8 cellular contexts compared by ENCODE assay signal in the genomic region with DNA sequence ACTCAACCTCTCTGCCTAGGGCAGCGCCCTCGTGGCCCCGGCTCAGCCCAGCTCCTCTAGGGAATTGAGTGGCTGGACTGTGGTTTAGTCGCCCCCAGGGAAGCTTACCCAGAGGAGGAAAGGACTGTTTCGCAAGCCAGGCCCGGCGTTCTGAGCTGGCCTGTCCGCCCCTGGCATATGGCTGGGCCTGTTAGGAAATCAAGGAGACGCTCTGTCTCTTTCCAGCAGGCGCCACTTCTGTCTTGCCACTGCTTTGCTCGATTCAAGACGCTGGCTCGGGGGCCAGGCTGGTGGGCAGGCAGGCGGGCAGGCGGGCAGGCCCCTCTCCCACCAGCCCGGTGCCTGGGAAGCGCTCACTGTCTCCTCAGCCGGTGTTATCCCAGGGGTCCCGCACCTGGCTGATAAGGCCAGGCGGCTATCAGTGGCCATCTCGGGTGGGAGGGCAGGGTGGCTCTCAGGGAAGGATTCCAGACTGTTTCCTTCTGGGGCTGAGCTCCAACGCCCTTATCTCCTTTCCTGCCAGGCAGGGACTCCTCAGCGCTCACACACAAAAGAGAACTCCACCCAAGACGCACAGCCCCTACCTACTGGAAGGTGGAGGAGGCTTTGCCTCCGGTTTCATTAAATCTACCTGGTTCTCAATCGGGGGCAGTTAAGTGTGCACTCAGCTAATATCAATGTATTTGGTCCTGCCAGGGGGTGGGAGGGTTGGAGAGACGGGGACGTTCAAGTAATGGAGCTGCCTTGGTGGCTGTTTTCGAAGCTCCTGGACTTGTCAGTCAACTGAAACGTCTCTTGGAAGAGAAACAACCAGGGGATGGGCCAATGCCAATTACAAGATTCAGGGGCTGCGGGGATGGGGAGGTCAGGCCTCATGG.
DNase-seq lines count a peak whose midpoint lies in the region; ATAC-seq lines count a peak whose summit lies in the region.

No MANE protein-coding gene starts in this region.

- CTCF ChIA-PET in naive thymus-derived CD4-positive, alpha-beta T cell (lab: Charles Lee): no interaction called here

- no peaks in the 10 kb centered on the region for H3K27me3 Mint-ChIP-seq in naive thymus-derived CD4-positive, alpha-beta T cell

- ATAC-seq in naive thymus-derived CD4-positive, alpha-beta T cell: no peak
- no peak for ATAC-seq in GM18868 (IDR thresholded peaks at IDR 0.05; ENCODE audit: unreplicated experiment)
- ATAC-seq in GM18517 (IDR thresholded peaks at IDR 0.05; ENCODE audit: unreplicated experiment): no peak

- peaks cover 0 to 4% (median 0%) of the 10 kb centered on the region in 11 experiments; a peak in 1 of 22 replicates for H3K9me3 ChIP-seq in BLaER1 treated with 17β-estradiol and CSF1 and Interleukin-3, amounts not matched to agents 10 nM and 100 nM (replicated peaks in 1 of 11)
- no peaks in the 10 kb centered on the region for H3K9me3 ChIP-seq in duodenal mucosa (ENCODE audit: control insufficient read depth in 1 of 2, low read length in 2 of 2)
- H3K9me3 ChIP-seq in naive thymus-derived CD4-positive, alpha-beta T cell (ENCODE audit: control insufficient read depth in 2 of 3, low read length in 3 of 3): no peaks in the 10 kb centered on the region

- H4K20me1 ChIP-seq in BLaER1 treated with 17β-estradiol and CSF1 and Interleukin-3, amounts not matched to agents 10 nM and 100 nM: peaks cover 0 to 7% (median 0%) of the 10 kb centered on the region in 11 experiments; a peak in 1 of 22 replicates

- peak overlapping the region; percentile 50 to 93 (median 86); a peak in 21 of 22 replicates for H3K27ac ChIP-seq in BLaER1 treated with 17β-estradiol and CSF1 and Interleukin-3, amounts not matched to agents 10 nM and 100 nM
- peak overlapping the region; percentile 35 for H3K27ac ChIP-seq in duodenal mucosa (ENCODE audit: low read depth, low read length)
- H3K27ac ChIP-seq in naive thymus-derived CD4-positive, alpha-beta T cell (ENCODE audit: low read depth, low read length): peak overlapping the region; percentile 48

- H3K4me2 ChIP-seq in BLaER1 treated with 17β-estradiol and CSF1 and Interleukin-3, amounts not matched to agents 10 nM and 100 nM: peak overlapping the region; percentile 85 to 100 (median 97)

- H3K4me1 ChIP-seq in BLaER1 treated with 17β-estradiol and CSF1 and Interleukin-3, amounts not matched to agents 10 nM and 100 nM: peaks cover 89 to 94% (median 92%) of the 10 kb centered on the region in 10 experiments
- H3K4me1 ChIP-seq in duodenal mucosa (ENCODE audit: control insufficient read depth in 1 of 2, insufficient read depth in 2 of 2, low read length in 2 of 2): peaks cover 21 to 34% of the 10 kb centered on the region in 2 donors
- H3K4me1 ChIP-seq in naive thymus-derived CD4-positive, alpha-beta T cell (ENCODE audit: control insufficient read depth in 2 of 2, insufficient read depth in 2 of 2, low read length in 2 of 2): peaks cover 66 to 81% of the 10 kb centered on the region in 2 donors

- H3K36me3 Mint-ChIP-seq in naive thymus-derived CD4-positive, alpha-beta T cell: peaks cover 0 to 6% (median 0%) of the 10 kb centered on the region in 5 donors

- H3K4me3 ChIP-seq in BLaER1 treated with 17β-estradiol and CSF1 and Interleukin-3, amounts not matched to agents 10 nM and 100 nM: peak overlapping the region in 5 of 10 experiments; percentile 8 to 33 (median 25); a peak in 7 of 20 replicates
- no peak overlapping the region for H3K4me3 ChIP-seq in duodenal mucosa (ENCODE audit: low read depth in 1 of 2, low read length in 2 of 2)
- peak overlapping the region; percentile 37 for H3K4me3 ChIP-seq in naive thymus-derived CD4-positive, alpha-beta T cell (ENCODE audit: low read length)

- H3K27ac Mint-ChIP-seq in naive thymus-derived CD4-positive, alpha-beta T cell: peak overlapping the region; percentile 92 to 97 (median 93)

- peaks cover 56 to 92% (median 74%) of the 10 kb centered on the region in 7 donors for H3K4me1 Mint-ChIP-seq in naive thymus-derived CD4-positive, alpha-beta T cell

- H3K27me3 ChIP-seq in BLaER1 treated with 17β-estradiol and CSF1 and Interleukin-3, amounts not matched to agents 10 nM and 100 nM: no peaks in the 10 kb centered on the region
- H3K27me3 ChIP-seq in duodenal mucosa (ENCODE audit: control insufficient read depth in 1 of 2, insufficient read depth in 2 of 2, low read length in 2 of 2): no peaks in the 10 kb centered on the region
- H3K27me3 ChIP-seq in naive thymus-derived CD4-positive, alpha-beta T cell (ENCODE audit: control insufficient read depth in 2 of 2, insufficient read depth in 2 of 2, low read length in 2 of 2): no peaks in the 10 kb centered on the region

- H3K36me3 ChIP-seq in BLaER1 treated with 17β-estradiol and CSF1 and Interleukin-3, amounts not matched to agents 10 nM and 100 nM: no peaks in the 10 kb centered on the region
- H3K36me3 ChIP-seq in duodenal mucosa (ENCODE audit: control insufficient read depth in 1 of 2, insufficient read depth in 2 of 2, low read length in 2 of 2): no peaks in the 10 kb centered on the region
- H3K36me3 ChIP-seq in naive thymus-derived CD4-positive, alpha-beta T cell (ENCODE audit: control insufficient read depth in 2 of 3, insufficient read depth in 3 of 3, low read length in 3 of 3): no peaks in the 10 kb centered on the region

- peak overlapping the region; percentile 6 to 80 (median 74) for H3K4me3 Mint-ChIP-seq in naive thymus-derived CD4-positive, alpha-beta T cell

- POLR2A ChIA-PET in naive thymus-derived CD4-positive, alpha-beta T cell (lab: Charles Lee): interaction anchor here (0.6 to 1.0 kb wide), 3 partner anchors 9 to 111 kb away, joined by 3 read pairs; no protein-coding TSS in a partner anchor

- H3K9me3 Mint-ChIP-seq in naive thymus-derived CD4-positive, alpha-beta T cell: peaks cover 0 to 10% (median 0%) of the 10 kb centered on the region in 11 donors

- peak overlapping the region; percentile 57 to 79 (median 76) for H3K9ac ChIP-seq in BLaER1 treated with 17β-estradiol and CSF1 and Interleukin-3, amounts not matched to agents 10 nM and 100 nM
- no peak overlapping the region for H3K9ac ChIP-seq in duodenal mucosa (ENCODE audit: low read depth in 1 of 2, low read length in 2 of 2)

- intact Hi-C loops in naive thymus-derived CD4-positive, alpha-beta T cell (cut with micrococcal nuclease): loop anchor here (1.0 to 10.0 kb wide), 7 partner anchors 7 to 1443 kb away; a partner anchor contains a TSS

- DNase-seq in NOMO-1 treated with DMSO at 0.1 percent for 48 hours (lab: John Stamatoyannopoulos, UW; ENCODE audit: unreplicated experiment): peak; percentile 58
- DNase-seq in naive thymus-derived CD4-positive, alpha-beta T cell: no peak
- no peak for DNase-seq in NCI-H146 treated with DMSO at 0.1 percent for 48 hours (lab: John Stamatoyannopoulos, UW; ENCODE audit: unreplicated experiment)
- no peak for DNase-seq in activated CD4-positive, alpha-beta T cell treated with anti-CD3 and anti-CD28 coated beads, Interleukin-2, amount 50 U/mL, for 48 hours

Comparison
In these comparisons a context has a peak if more than half of its experiments do, and no peak if none do; other contexts are left out.
1. H3K27ac ChIP-seq: peak in every context shown above with its lines; median percentile 86 in BLaER1 treated with 17β-estradiol and CSF1 and Interleukin-3, amounts not matched to agents 10 nM and 100 nM; 48 in naive thymus-derived CD4-positive, alpha-beta T cell; 35 in duodenal mucosa.
2. H3K9ac ChIP-seq: peak in BLaER1 treated with 17β-estradiol and CSF1 and Interleukin-3, amounts not matched to agents 10 nM and 100 nM (11 of 11); none in duodenal mucosa (0 of 2).